ENCODE assay signal across 13 cellular contexts in the genomic region with DNA sequence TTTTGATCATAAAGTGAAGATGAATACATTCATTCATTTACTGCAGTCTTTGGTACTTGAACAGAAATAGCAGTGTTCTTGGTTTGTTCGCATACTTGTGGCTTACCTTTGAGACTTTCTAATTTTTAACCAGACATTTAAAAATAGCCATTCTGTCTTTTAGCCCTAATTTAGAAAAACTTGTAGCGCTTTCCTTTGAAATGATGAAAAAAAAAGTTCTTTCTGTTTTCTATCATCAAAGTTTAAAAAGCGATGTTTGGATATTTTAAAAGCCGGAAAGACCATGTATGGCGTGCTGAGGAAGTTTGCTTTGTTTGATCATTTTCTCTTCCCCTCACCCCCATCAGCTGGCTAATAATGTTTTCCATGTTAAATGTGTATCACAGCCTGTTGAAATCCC.
DNase-seq lines count a peak whose midpoint lies in the region; ATAC-seq and TF ChIP-seq lines count a peak whose summit lies in the region.
"Had no signal": no experiment of that assay in that cellular context is flagged by ENCODE, and none has a peak within 500 bp of the region (broad histone marks: within the 10 kb centered on the region; RNA-seq: fewer than 3 reads in every experiment).

No MANE protein-coding gene starts in this region.

- H3K4me3 ChIP-seq in Karpas-422 (ENCODE audit: low read length) (peak overlapping the region; percentile 46), iPS-20b (ENCODE audit: low read length) (no peak overlapping the region)

- peak overlapping the region; percentile 74 for H3K4me2 ChIP-seq in Karpas-422 (ENCODE audit: low read depth, low read length, poor library complexity, severe bottlenecking)

- no peak for TF ChIP-seq CTCF in foreskin keratinocyte (conservative IDR thresholded peaks at IDR 0.05)

- H3K9ac ChIP-seq in Karpas-422 (ENCODE audit: low read length) = peak overlapping the region; percentile 56
- peak overlapping the region; percentile 67; the same call in 1 of the 2 replicates for H3K9ac ChIP-seq in iPS-20b (ENCODE audit: low read depth, low read length)

- peaks cover 25% of the 10 kb centered on the region for H3K36me3 ChIP-seq in Karpas-422 (ENCODE audit: insufficient read depth, low read length)
- no peaks in the 10 kb centered on the region; the same call in 1 of the 2 replicates for H3K36me3 ChIP-seq in iPS-20b (ENCODE audit: insufficient read depth, low read depth, low read length)

- H3K9me3 ChIP-seq in Karpas-422 (ENCODE audit: low read length) (no peaks in the 10 kb centered on the region), iPS-20b (ENCODE audit: insufficient read depth, low read depth, low read length) (no peaks in the 10 kb centered on the region)

- no peak overlapping the region for H2AFZ ChIP-seq in Karpas-422 (ENCODE audit: low read length)

- H4K20me1 ChIP-seq in Karpas-422 (ENCODE audit: insufficient read depth, low read depth, low read length) = no peaks in the 10 kb centered on the region

- peak; percentile 25 for DNase-seq in EH (ENCODE audit: low read depth)
- peak; percentile 80 for DNase-seq in Karpas-422
- no peak for DNase-seq in erythroblast (lab: John Stamatoyannopoulos, UW)
- DNase-seq in NCI-H187 (lab: John Stamatoyannopoulos, UW) = no peak
- no peak for DNase-seq in foreskin keratinocyte
- DNase-seq: BE2C, H7, head of caudate nucleus, NCI-H1930, WERI-Rb-1 had no signal

- H3K9me2 ChIP-seq in Karpas-422 (replicated peaks; ENCODE audit: insufficient read depth, low read length) = no peaks in the 10 kb centered on the region

- H3K4me1 ChIP-seq in Karpas-422 (ENCODE audit: low read length) (peaks cover 65% of the 10 kb centered on the region), iPS-20b (ENCODE audit: insufficient read depth, low read length) (peaks cover 48% of the 10 kb centered on the region), foreskin keratinocyte (peaks cover 3% of the 10 kb centered on the region)

- TF ChIP-seq POLR2A in erythroblast (IDR thresholded peaks at IDR 0.05; ENCODE audit: low read length) = no peak

- H3K79me2 ChIP-seq in Karpas-422 (ENCODE audit: low read length) = peaks cover 92% of the 10 kb centered on the region

- H3K27ac ChIP-seq in Karpas-422 (ENCODE audit: low read length) = peak overlapping the region; percentile 92
- H3K27ac ChIP-seq in iPS-20b (ENCODE audit: low read length) = no peak overlapping the region
- no peak overlapping the region for H3K27ac ChIP-seq in foreskin keratinocyte
- H3K27ac ChIP-seq: WERI-Rb-1 had no signal

- H3K27me3 ChIP-seq in Karpas-422 (ENCODE audit: low read length) = no peaks in the 10 kb centered on the region
- no peaks in the 10 kb centered on the region for H3K27me3 ChIP-seq in iPS-20b (ENCODE audit: insufficient read depth, low read length)
- H3K27me3 ChIP-seq in foreskin keratinocyte = no peaks in the 10 kb centered on the region
- H3K27me3 ChIP-seq: BE2C had no signal

- ATAC-seq in GM21360 (IDR thresholded peaks at IDR 0.05; ENCODE audit: unreplicated experiment) (peak; percentile 62), HG03469 (IDR thresholded peaks at IDR 0.05; ENCODE audit: unreplicated experiment) (no peak), foreskin keratinocyte (no peak)

Comparison
In these comparisons a context has a peak if more than half of its experiments do, and no peak if none do; other contexts are left out.
1. DNase-seq: peak in EH (single experiment) and Karpas-422 (single experiment); none in erythroblast (0 of 2), NCI-H187 (0 of 2) and foreskin keratinocyte (0 of 2).